Comparison of ENCODE assay signal across 13 cellular contexts in the genomic region with DNA sequence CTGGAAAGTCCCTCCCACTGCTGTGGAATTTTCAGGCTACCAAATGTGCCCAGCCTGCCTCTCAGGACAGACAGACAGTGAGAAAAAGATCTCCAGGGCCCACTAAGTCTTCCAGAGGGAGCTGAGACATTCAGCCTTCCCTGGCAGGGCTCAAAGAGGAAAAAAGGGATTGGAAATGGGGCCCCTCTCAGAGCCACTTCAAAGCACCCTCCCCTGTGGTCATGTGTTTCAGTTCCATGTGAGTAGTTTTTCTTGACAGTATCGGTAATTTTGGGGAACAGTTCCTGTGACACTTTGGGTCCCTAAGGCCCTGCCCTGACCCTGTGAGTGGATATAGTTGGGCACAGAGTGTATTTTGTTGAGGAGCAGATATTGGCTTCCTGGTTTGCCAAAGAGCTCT. TPM values are rescaled to one million over a fixed set of nuclear protein-coding genes. Genes with fewer than 3 reads are reported as not detected.
DNase-seq lines count a peak whose midpoint lies in the region; ATAC-seq lines count a peak whose summit lies in the region.
"Had no signal": no experiment of that assay in that cellular context is flagged by ENCODE, and none has a peak within 500 bp of the region (broad histone marks: within the 10 kb centered on the region; RNA-seq: fewer than 3 reads in every experiment).

No MANE protein-coding gene starts in this region.

- ATAC-seq in right cardiac atrium (no peak), HG03103 (IDR thresholded peaks at IDR 0.05; ENCODE audit: low read depth, unreplicated experiment) (peak; percentile 48)
- ATAC-seq in central memory CD8-positive, alpha-beta T cell (replicated peaks; ENCODE audit: extremely low read depth, poor library complexity, severe bottlenecking) = no peak
- ATAC-seq in stimulated activated naive CD8-positive, alpha-beta T cell treated with anti-CD3 and anti-CD28 coated beads, Interleukin-15, amount 100 ng/mL, for 72 hours = no peak

- no peak for DNase-seq in right cardiac atrium
- DNase-seq in cardiac septum (ENCODE audit: low spot score) = no peak
- no peak for DNase-seq in central memory CD8-positive, alpha-beta T cell (ENCODE audit: low spot score in 2 of 2)
- no peak for DNase-seq in stimulated activated naive CD8-positive, alpha-beta T cell treated with anti-CD3 and anti-CD28 coated beads, Interleukin-15, amount 100 ng/mL, for 72 hours
- no peak for DNase-seq in NCI-H524 treated with DMSO at 0.1 percent for 48 hours (lab: John Stamatoyannopoulos, UW)
- no peak for DNase-seq in DMS 273 (lab: John Stamatoyannopoulos, UW; ENCODE audit: unreplicated experiment)
- DNase-seq in HuH-7 (ENCODE audit: low spot score) = no peak
- DNase-seq: dermis blood vessel endothelial cell; NCI-H1694; NCI-H748 treated with DMSO at 0.1 percent for 48 hours; SHP77; stimulated activated CD8-positive, alpha-beta memory T cell treated with anti-CD3 and anti-CD28 coated beads, Interleukin-4, amount 100 ng/mL, for 48 hours had no signal

- H3K4me3 Mint-ChIP-seq in central memory CD8-positive, alpha-beta T cell = no peak overlapping the region
- H3K4me3 Mint-ChIP-seq in stimulated activated naive CD8-positive, alpha-beta T cell treated with anti-CD3 and anti-CD28 coated beads, Interleukin-15, amount 100 ng/mL, for 72 hours = peak overlapping the region in 1 of 2 donors; percentile 9

- H3K9me3 ChIP-seq in right cardiac atrium (ENCODE audit: control insufficient read depth, low read length) = no peaks in the 10 kb centered on the region

- no peaks in the 10 kb centered on the region for H3K27me3 ChIP-seq in right cardiac atrium (ENCODE audit: control insufficient read depth, insufficient read depth)

- H3K36me3 Mint-ChIP-seq in central memory CD8-positive, alpha-beta T cell (ENCODE audit: insufficient read depth) = peaks cover 5% of the 10 kb centered on the region

- peaks cover 43% of the 10 kb centered on the region for H3K4me1 ChIP-seq in right cardiac atrium (ENCODE audit: control insufficient read depth, insufficient read depth, low read length)

- intact Hi-C loops in right cardiac atrium (cut with DNase I) (loop anchor here in 1 of 4 donors (10.0 kb wide), 1 partner anchor 95 kb away; no protein-coding TSS in a partner anchor), cardiac septum (cut with DNase I) (no loop called here)

- H3K27ac Mint-ChIP-seq in central memory CD8-positive, alpha-beta T cell (ENCODE audit: low read depth) = peak overlapping the region; percentile 35
- H3K27ac Mint-ChIP-seq in stimulated activated naive CD8-positive, alpha-beta T cell treated with anti-CD3 and anti-CD28 coated beads, Interleukin-15, amount 100 ng/mL, for 72 hours = peak overlapping the region; percentile 61 to 82

- H3K27ac ChIP-seq in right cardiac atrium (ENCODE audit: low read length) = peak overlapping the region; percentile 61

- WGBS in right cardiac atrium = 26% methylated on average over 1 of the region's 1 CpG

- no peaks in the 10 kb centered on the region for H3K27me3 Mint-ChIP-seq in central memory CD8-positive, alpha-beta T cell
- H3K27me3 Mint-ChIP-seq in stimulated activated naive CD8-positive, alpha-beta T cell treated with anti-CD3 and anti-CD28 coated beads, Interleukin-15, amount 100 ng/mL, for 72 hours = no peaks in the 10 kb centered on the region

- H3K9me3 Mint-ChIP-seq in central memory CD8-positive, alpha-beta T cell = no peaks in the 10 kb centered on the region
- no peaks in the 10 kb centered on the region for H3K9me3 Mint-ChIP-seq in stimulated activated naive CD8-positive, alpha-beta T cell treated with anti-CD3 and anti-CD28 coated beads, Interleukin-15, amount 100 ng/mL, for 72 hours

- no peak overlapping the region for H3K4me3 ChIP-seq in right cardiac atrium (ENCODE audit: low read length)

- H3K4me1 Mint-ChIP-seq in central memory CD8-positive, alpha-beta T cell = peaks cover 56% of the 10 kb centered on the region
- peaks cover 88% of the 10 kb centered on the region for H3K4me1 Mint-ChIP-seq in stimulated activated naive CD8-positive, alpha-beta T cell treated with anti-CD3 and anti-CD28 coated beads, Interleukin-15, amount 100 ng/mL, for 72 hours

RNA-seq across cellular contexts. Expression of gene LARP1, which starts 25.0 kb away (rescaled TPM):
- total RNA-seq in right cardiac atrium (100 to 1,000 TPM; 119 to 130 (median 124) TPM), cardiac septum (160 TPM)
- 43.9 TPM for polyA plus RNA-seq in right cardiac atrium
